Comparison of ENCODE assay signal across 8 cellular contexts in genomic region chr7:116802784-116803183, GRCh38. TPM values are rescaled to one million over a fixed set of nuclear protein-coding genes. Genes with fewer than 3 reads are reported as not detected.
DNase-seq lines count a peak whose midpoint lies in the region; ATAC-seq and TF ChIP-seq lines count a peak whose summit lies in the region.

No MANE protein-coding gene starts in this region.

- TF ChIP-seq CTCF in cardiac muscle cell (IDR thresholded peaks at IDR 0.05; ENCODE audit: low read depth, low read length) (peak; percentile 44), Loucy (conservative IDR thresholded peaks at IDR 0.05; ENCODE audit: low read length) (peak; percentile 73), VCaP (conservative IDR thresholded peaks at IDR 0.05) (peak; percentile 38), psoas muscle (IDR thresholded peaks at IDR 0.05) (peak; percentile 39), ovary (IDR thresholded peaks at IDR 0.05) (no peak)

- H3K4me2 ChIP-seq in Loucy (ENCODE audit: low read depth, low read length, poor library complexity, severe bottlenecking) = no peak overlapping the region

- TF ChIP-seq EP300 in ovary (IDR thresholded peaks at IDR 0.05) = no peak

- intact Hi-C loops in left ventricle myocardium superior (cut with micrococcal nuclease) (loop anchor here (10.0 kb wide), 1 partner anchor 628 kb away; no protein-coding TSS in a partner anchor), psoas muscle (cut with DNase I) (loop anchor here in 1 of 2 donors (10.0 kb wide), 1 partner anchor 628 kb away; no protein-coding TSS in a partner anchor), ovary (cut with DNase I) (loop anchor here in 3 of 4 donors (10.0 kb wide), 3 partner anchors 208 to 628 kb away; no protein-coding TSS in a partner anchor)

- no peaks in the 10 kb centered on the region for H3F3A ChIP-seq in Loucy (ENCODE audit: low read depth)

- 12 to 22% (median 14%) methylated on average over 5 of the region's 5 CpGs for WGBS in psoas muscle, 3 donors
- WGBS in ovary, 3 donors = 52 to 53% (median 53%) methylated on average over 5 of the region's 5 CpGs

- no peaks in the 10 kb centered on the region for H3K9me2 ChIP-seq in Loucy (replicated peaks; ENCODE audit: low read depth, low read length)

- no peaks in the 10 kb centered on the region for H4K20me1 ChIP-seq in Loucy (ENCODE audit: insufficient read depth, low read length, poor library complexity, severe bottlenecking)

- H3K27ac ChIP-seq in cardiac muscle cell (no peak overlapping the region), VCaP (no peak overlapping the region), psoas muscle (peak overlapping the region; percentile 86), ovary (no peak overlapping the region)

- no peak for TF ChIP-seq POLR2A in ovary (IDR thresholded peaks at IDR 0.05)

- H3K9me3 ChIP-seq in cardiac muscle cell (ENCODE audit: low read depth) (no peaks in the 10 kb centered on the region), Loucy (ENCODE audit: insufficient read depth, low read depth, low read length) (no peaks in the 10 kb centered on the region), psoas muscle (no peaks in the 10 kb centered on the region), ovary (no peaks in the 10 kb centered on the region)

- DNase-seq in cardiac muscle cell (ENCODE audit: low read depth in 1 of 2, low spot score in 1 of 2) (peak; percentile 42 to 71), left ventricle myocardium superior (no peak), fibroblast of the conjunctiva (ENCODE audit: low read depth) (peak; percentile 59), psoas muscle (no peak), ovary (no peak)

- no peaks in the 10 kb centered on the region for H3K36me3 ChIP-seq in cardiac muscle cell
- H3K36me3 ChIP-seq in Loucy (ENCODE audit: insufficient read depth, low read length) = no peaks in the 10 kb centered on the region
- peaks cover 0 to 3% of the 10 kb centered on the region in 2 donors for H3K36me3 ChIP-seq in psoas muscle (ENCODE audit: insufficient read depth in 1 of 2, low read depth in 1 of 2)
- no peaks in the 10 kb centered on the region for H3K36me3 ChIP-seq in ovary

- no peak overlapping the region for H3K4me3 ChIP-seq in cardiac muscle cell
- H3K4me3 ChIP-seq in Loucy (ENCODE audit: low read length, poor library complexity, severe bottlenecking) = no peak overlapping the region
- no peak overlapping the region for H3K4me3 ChIP-seq in psoas muscle
- no peak overlapping the region for H3K4me3 ChIP-seq in ovary

- no peaks in the 10 kb centered on the region for H3K79me2 ChIP-seq in Loucy (ENCODE audit: insufficient read depth, low read length)

- H3K9ac ChIP-seq in Loucy (ENCODE audit: low read depth, low read length, poor library complexity, severe bottlenecking) = no peak overlapping the region

- ATAC-seq in left ventricle myocardium superior = no peak
- peak; percentile 88 for ATAC-seq in GM21723 (IDR thresholded peaks at IDR 0.05; ENCODE audit: unreplicated experiment)
- ATAC-seq in psoas muscle = peak; percentile 40 to 51 (median 45)

- no peaks in the 10 kb centered on the region for H3K4me1 ChIP-seq in cardiac muscle cell (ENCODE audit: low read depth)
- peaks cover 4% of the 10 kb centered on the region for H3K4me1 ChIP-seq in Loucy (ENCODE audit: insufficient read depth, low read length, poor library complexity, severe bottlenecking)
- H3K4me1 ChIP-seq in psoas muscle = peaks cover 46% of the 10 kb centered on the region
- no peaks in the 10 kb centered on the region for H3K4me1 ChIP-seq in ovary (ENCODE audit: insufficient read depth)

- peak overlapping the region; percentile 68 for H2AFZ ChIP-seq in Loucy (ENCODE audit: low read length)

- H3K27me3 ChIP-seq in cardiac muscle cell (no peaks in the 10 kb centered on the region), Loucy (ENCODE audit: insufficient read depth, low read length, poor library complexity, severe bottlenecking) (no peaks in the 10 kb centered on the region), psoas muscle (ENCODE audit: insufficient read depth in 3 of 3, low read length in 2 of 3) (no peaks in the 10 kb centered on the region), ovary (no peaks in the 10 kb centered on the region)

RNA-seq across cellular contexts. Expression of gene CAPZA2, which starts 59.6 kb away (rescaled TPM):
- total RNA-seq in cardiac muscle cell (117 and 150 TPM in 2 replicates), left ventricle myocardium superior (371 TPM), psoas muscle (100 to 1,000 TPM; 152 to 271 (median 232) TPM), ovary (100 to 1,000 TPM in 5 of 7 donors, 10 to 100 TPM in 2; 57.2 to 184 (median 134) TPM)
- polyA plus RNA-seq in cardiac muscle cell (348 and 371 TPM in 2 replicates), psoas muscle (100 to 1,000 TPM in 2 of 3 donors, 10 to 100 TPM in 1; 83.0 to 144 (median 120) TPM), ovary (10 to 100 TPM; 55.1 to 80.9 TPM)

Comparison
In these comparisons a context has a peak if more than half of its experiments do, and no peak if none do; other contexts are left out.
1. DNase-seq: peak in cardiac muscle cell (2 of 2) and fibroblast of the conjunctiva (single experiment); none in left ventricle myocardium superior (single experiment), psoas muscle (0 of 2) and ovary (0 of 5).
2. CTCF ChIP-seq: peak in cardiac muscle cell (single experiment), Loucy (single experiment), VCaP (single experiment) and psoas muscle (single experiment); none in ovary (0 of 3).